In the genomic region with DNA sequence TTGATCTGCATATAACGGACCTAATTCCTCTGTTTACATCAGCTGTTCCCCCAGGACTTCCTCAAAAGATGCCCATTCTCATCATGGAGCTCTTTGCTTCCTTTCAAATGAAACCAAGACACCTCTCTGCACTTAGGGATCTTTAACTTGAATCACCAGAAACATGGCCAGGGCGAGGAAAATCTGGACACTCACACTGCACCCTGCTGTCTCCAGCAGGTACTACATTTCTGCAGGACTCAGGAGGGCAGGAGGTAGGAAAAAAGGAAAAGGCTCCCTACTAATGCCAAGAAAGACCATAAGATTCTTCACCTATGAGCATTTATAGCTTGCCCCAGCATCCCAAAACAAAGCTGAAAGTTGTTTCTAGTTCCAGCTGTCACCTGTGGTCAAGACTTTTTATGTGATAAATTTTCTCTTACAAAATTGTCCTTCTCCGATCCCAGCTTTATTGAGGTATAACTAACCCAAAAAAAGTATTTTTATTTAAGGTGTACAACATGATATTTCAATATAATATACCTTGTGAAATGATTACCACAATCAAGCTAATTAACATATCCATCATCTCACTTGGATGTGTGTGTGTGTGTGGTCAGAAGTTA, we compare ENCODE assay signal across 8 cellular contexts.
DNase-seq lines count a peak whose midpoint lies in the region; ATAC-seq and TF ChIP-seq lines count a peak whose summit lies in the region.

No MANE protein-coding gene starts in this region.

- peaks cover 7% of the 10 kb centered on the region for H3K27me3 Mint-ChIP-seq in activated CD4-positive, alpha-beta T cell treated with anti-CD3 and anti-CD28 coated beads, Interleukin-2, amount 10 ng/mL, durations not matched to agents 24 days and 14 days

- peak; percentile 32 for DNase-seq in NCI-H2227 (lab: John Stamatoyannopoulos, UW; ENCODE audit: unreplicated experiment)
- no peak for DNase-seq in NCI-H2227 treated with DMSO at 0.1 percent for 48 hours (lab: John Stamatoyannopoulos, UW)
- DNase-seq in Kasumi-1 (lab: John Stamatoyannopoulos, UW): peak; percentile 42 to 64
- DNase-seq in activated CD4-positive, alpha-beta T cell treated with anti-CD3 and anti-CD28 coated beads, Interleukin-2, amount 10 ng/mL, durations not matched to agents 24 days and 14 days: peak; percentile 74
- DNase-seq in foreskin fibroblast: peak; percentile 38 to 79
- no peak for DNase-seq in NCI-H187 treated with DMSO at 0.1 percent for 48 hours (lab: John Stamatoyannopoulos, UW)

- H3K4me1 ChIP-seq in parathyroid adenoma: no peaks in the 10 kb centered on the region

- H3K9me3 ChIP-seq in parathyroid adenoma (ENCODE audit: control insufficient read depth, low read length): no peaks in the 10 kb centered on the region

- no peak overlapping the region for H3K4me2 ChIP-seq in parathyroid adenoma (ENCODE audit: low read length)

- no peaks in the 10 kb centered on the region for H3K9me3 Mint-ChIP-seq in activated CD4-positive, alpha-beta T cell treated with anti-CD3 and anti-CD28 coated beads, Interleukin-2, amount 10 ng/mL, durations not matched to agents 24 days and 14 days

- H2AFZ ChIP-seq in parathyroid adenoma: no peak overlapping the region

- H3K27me3 ChIP-seq in parathyroid adenoma (ENCODE audit: control insufficient read depth, insufficient read depth, low read length): no peaks in the 10 kb centered on the region

- peak; percentile 79 for TF ChIP-seq CTCF in foreskin fibroblast (IDR thresholded peaks at IDR 0.05; ENCODE audit: low read depth, low read length)
- TF ChIP-seq CTCF in parathyroid adenoma (IDR thresholded peaks at IDR 0.05): peak; percentile 50

- no peaks in the 10 kb centered on the region for H3K79me2 ChIP-seq in parathyroid adenoma

- no peaks in the 10 kb centered on the region for H3K36me3 ChIP-seq in parathyroid adenoma (ENCODE audit: control insufficient read depth, insufficient read depth, low read length)

- no peak overlapping the region for H3K27ac ChIP-seq in parathyroid adenoma

- H3K27ac Mint-ChIP-seq in activated CD4-positive, alpha-beta T cell treated with anti-CD3 and anti-CD28 coated beads, Interleukin-2, amount 10 ng/mL, durations not matched to agents 24 days and 14 days: no peak overlapping the region

- H3K36me3 Mint-ChIP-seq in activated CD4-positive, alpha-beta T cell treated with anti-CD3 and anti-CD28 coated beads, Interleukin-2, amount 10 ng/mL, durations not matched to agents 24 days and 14 days (ENCODE audit: low read depth): no peaks in the 10 kb centered on the region

- H3K4me3 ChIP-seq in foreskin fibroblast (ENCODE audit: low read depth in 1 of 2, low read length in 2 of 2) (no peak overlapping the region), parathyroid adenoma (ENCODE audit: low read depth, low read length) (no peak overlapping the region)

- ATAC-seq in HG02840 (IDR thresholded peaks at IDR 0.05; ENCODE audit: low FRiP score, unreplicated experiment): no peak

- no peak overlapping the region for H3K4me3 Mint-ChIP-seq in activated CD4-positive, alpha-beta T cell treated with anti-CD3 and anti-CD28 coated beads, Interleukin-2, amount 10 ng/mL, durations not matched to agents 24 days and 14 days

- H3K4me1 Mint-ChIP-seq in activated CD4-positive, alpha-beta T cell treated with anti-CD3 and anti-CD28 coated beads, Interleukin-2, amount 10 ng/mL, durations not matched to agents 24 days and 14 days: no peaks in the 10 kb centered on the region

- no peak overlapping the region for H3K9ac ChIP-seq in parathyroid adenoma

- intact Hi-C loops in activated CD4-positive, alpha-beta T cell treated with anti-CD3 and anti-CD28 coated beads, Interleukin-2, amount 10 ng/mL, durations not matched to agents 24 days and 14 days (cut with micrococcal nuclease): loop anchor here (1.0 kb wide), 1 partner anchor 487 kb away; no protein-coding TSS in a partner anchor

Comparison
In these comparisons a context has a peak if more than half of its experiments do, and no peak if none do; other contexts are left out.
1. DNase-seq: peak in NCI-H2227 (single experiment), Kasumi-1 (2 of 2), activated CD4-positive, alpha-beta T cell treated with anti-CD3 and anti-CD28 coated beads, Interleukin-2, amount 10 ng/mL, durations not matched to agents 24 days and 14 days (single experiment) and foreskin fibroblast (2 of 2); none in NCI-H2227 treated with DMSO at 0.1 percent for 48 hours (single experiment) and NCI-H187 treated with DMSO at 0.1 percent for 48 hours (single experiment).